ENCODE assay signal across 22 cellular contexts in the genomic region with DNA sequence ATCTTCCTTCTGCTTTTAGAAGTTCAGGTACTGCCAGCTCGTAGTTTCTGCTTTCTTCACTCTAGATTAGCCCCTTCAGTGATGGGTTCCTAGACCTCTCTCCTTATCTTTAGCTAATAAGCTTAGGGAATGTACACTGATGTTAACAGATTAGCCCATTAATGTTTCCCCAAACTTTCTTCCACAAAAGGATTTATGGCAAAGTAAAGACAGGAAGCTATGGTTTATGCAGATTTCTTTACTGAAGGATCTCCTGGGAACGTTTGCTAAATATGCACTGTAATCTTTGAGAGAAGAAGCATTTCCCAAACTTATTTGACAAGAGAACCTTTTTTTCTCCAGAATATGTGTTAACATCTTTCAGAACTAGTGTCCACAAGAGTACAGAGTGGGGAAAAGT. TPM values are rescaled to one million over a fixed set of nuclear protein-coding genes. Genes with fewer than 3 reads are reported as not detected.
A peak's percentile ranks its signal among the peaks of the same experiment; 100 is the strongest.
DNase-seq lines count a peak whose midpoint lies in the region; ATAC-seq and TF ChIP-seq lines count a peak whose summit lies in the region.
"Had no signal": no experiment of that assay in that cellular context is flagged by ENCODE, and none has a peak within 500 bp of the region (broad histone marks: within the 10 kb centered on the region; RNA-seq: fewer than 3 reads in every experiment).

No MANE protein-coding gene starts in this region.

- H3K36me3 ChIP-seq in osteoblast (ENCODE audit: insufficient read depth, low read length): peaks cover 11% of the 10 kb centered on the region

- peaks cover 19% of the 10 kb centered on the region for H3K4me1 ChIP-seq in osteoblast (ENCODE audit: insufficient read depth, low read length)

- no peak overlapping the region for H2AFZ ChIP-seq in osteoblast (ENCODE audit: low read length)

- no peak for ATAC-seq in activated T-cell treated with anti-CD3 and anti-CD28 coated beads, Interleukin-2, amount 50 U/mL, for 72 hours (replicated peaks in 1 of 2)
- no peak for ATAC-seq in HG02973 (IDR thresholded peaks at IDR 0.05; ENCODE audit: unreplicated experiment)
- ATAC-seq: activated CD4-positive, alpha-beta T cell treated with anti-CD3 and anti-CD28 coated beads for 36 hours; gastrocnemius medialis; sciatic nerve had no signal

- H3K9me3 ChIP-seq in osteoblast (ENCODE audit: low read depth, low read length): no peaks in the 10 kb centered on the region
- H3K9me3 ChIP-seq: gastrocnemius medialis, left ventricle myocardium inferior, transverse colon had no signal

- peaks cover 76% of the 10 kb centered on the region for H3K79me2 ChIP-seq in osteoblast (ENCODE audit: insufficient read depth, low read length)

- no peak for TF ChIP-seq CTCF in osteoblast (IDR thresholded peaks at IDR 0.05; ENCODE audit: extremely low read depth, low read depth, low read length)

- H3K27ac Mint-ChIP-seq in activated T-cell treated with anti-CD3 and anti-CD28 coated beads, Interleukin-2, amount 50 U/mL, for 72 hours: peak overlapping the region; percentile 46
- no peak overlapping the region for H3K27ac Mint-ChIP-seq in activated T-cell treated with anti-CD3 and anti-CD28 coated beads, Interleukin-2, amount 50 U/mL, for 24 hours
- H3K27ac Mint-ChIP-seq: activated CD4-positive, alpha-beta T cell treated with anti-CD3 and anti-CD28 coated beads for 36 hours; dendritic cell treated with granulocyte-macrophage colony-stimulating factor and Interleukin-4, amounts not matched to agents 40 ng/mL and 50 ng/mL, for 4 days; stimulated activated naive CD8-positive, alpha-beta T cell treated with anti-CD3 and anti-CD28 coated beads, Interleukin-15, Interleukin-2, amounts not matched to agents 100 ng/mL and 50 ng/mL, for 24 hours had no signal

- no peaks in the 10 kb centered on the region for H3K27me3 ChIP-seq in osteoblast (ENCODE audit: insufficient read depth, low read length)
- H3K27me3 ChIP-seq: gastrocnemius medialis, transverse colon had no signal

- H4K20me1 ChIP-seq in osteoblast (ENCODE audit: insufficient read depth, low read length): peaks cover 15% of the 10 kb centered on the region

- H3K4me2 ChIP-seq in osteoblast (ENCODE audit: insufficient read depth, low read length): peak overlapping the region; percentile 19

- no peaks in the 10 kb centered on the region for H3K9me3 Mint-ChIP-seq in activated T-cell treated with anti-CD3 and anti-CD28 coated beads, Interleukin-2, amount 50 U/mL, for 72 hours
- H3K9me3 Mint-ChIP-seq in activated T-cell treated with anti-CD3 and anti-CD28 coated beads, Interleukin-2, amount 50 U/mL, for 24 hours: no peaks in the 10 kb centered on the region
- H3K9me3 Mint-ChIP-seq: dendritic cell treated with granulocyte-macrophage colony-stimulating factor and Interleukin-4, amounts not matched to agents 40 ng/mL and 50 ng/mL, for 4 days; stimulated activated naive CD8-positive, alpha-beta T cell treated with anti-CD3 and anti-CD28 coated beads, Interleukin-15, Interleukin-2, amounts not matched to agents 100 ng/mL and 50 ng/mL, for 24 hours had no signal

- no peaks in the 10 kb centered on the region for H3K27me3 Mint-ChIP-seq in activated T-cell treated with anti-CD3 and anti-CD28 coated beads, Interleukin-2, amount 50 U/mL, for 72 hours (ENCODE audit: low read depth)
- H3K27me3 Mint-ChIP-seq in activated T-cell treated with anti-CD3 and anti-CD28 coated beads, Interleukin-2, amount 50 U/mL, for 24 hours: no peaks in the 10 kb centered on the region
- H3K27me3 Mint-ChIP-seq: activated CD4-positive, alpha-beta T cell treated with anti-CD3 and anti-CD28 coated beads for 36 hours; dendritic cell treated with granulocyte-macrophage colony-stimulating factor and Interleukin-4, amounts not matched to agents 40 ng/mL and 50 ng/mL, for 4 days; stimulated activated naive CD8-positive, alpha-beta T cell treated with anti-CD3 and anti-CD28 coated beads, Interleukin-15, Interleukin-2, amounts not matched to agents 100 ng/mL and 50 ng/mL, for 24 hours had no signal

- H3K4me1 Mint-ChIP-seq in activated T-cell treated with anti-CD3 and anti-CD28 coated beads, Interleukin-2, amount 50 U/mL, for 72 hours (ENCODE audit: low read depth): peaks cover 34% of the 10 kb centered on the region
- H3K4me1 Mint-ChIP-seq in activated T-cell treated with anti-CD3 and anti-CD28 coated beads, Interleukin-2, amount 50 U/mL, for 24 hours (ENCODE audit: low read depth): peaks cover 42% of the 10 kb centered on the region

- H3K27ac ChIP-seq in cingulate gyrus (ENCODE audit: low read depth, low read length): peak overlapping the region; percentile 8
- H3K27ac ChIP-seq in osteoblast (ENCODE audit: low read depth, low read length): peak overlapping the region; percentile 25
- H3K27ac ChIP-seq: epithelial cell of prostate, left ventricle myocardium inferior, transverse colon had no signal

- DNase-seq in activated T-cell treated with anti-CD3 and anti-CD28 coated beads, Interleukin-2, amount 50 U/mL, for 72 hours: no peak
- no peak for DNase-seq in activated T-cell treated with anti-CD3 and anti-CD28 coated beads, Interleukin-2, amount 50 U/mL, for 24 hours
- DNase-seq in NCI-H82 treated with DMSO at 0.1 percent for 48 hours (lab: John Stamatoyannopoulos, UW; ENCODE audit: unreplicated experiment) (peak; percentile 56), osteoblast (ENCODE audit: insufficient read length, low spot score, missing footprints) (peak; percentile 37), GOT3 (lab: John Stamatoyannopoulos, UW) (no peak), AG08396 (ENCODE audit: low spot score) (no peak)
- DNase-seq: activated CD4-positive, alpha-beta T cell treated with anti-CD3 and anti-CD28 coated beads for 36 hours; activated CD8-positive, alpha-beta memory T cell treated with anti-CD3 and anti-CD28 coated beads, Interleukin-2, amount 50 U/mL, for 4 hours; activated naive CD4-positive, alpha-beta T cell treated with Interleukin-2 at 50 U/mL for 16 hours; DMS53; gastrocnemius medialis; left ventricle myocardium inferior; NCI-H2029; NCI-H510A; occipital lobe; transverse colon had no signal

- H3K36me3 Mint-ChIP-seq in activated T-cell treated with anti-CD3 and anti-CD28 coated beads, Interleukin-2, amount 50 U/mL, for 72 hours (ENCODE audit: insufficient read depth in 2 of 2): peaks cover 2 to 9% of the 10 kb centered on the region in 2 donors
- H3K36me3 Mint-ChIP-seq in activated T-cell treated with anti-CD3 and anti-CD28 coated beads, Interleukin-2, amount 50 U/mL, for 24 hours (ENCODE audit: low read depth): peaks cover 71% of the 10 kb centered on the region

- H3K4me3 Mint-ChIP-seq in activated T-cell treated with anti-CD3 and anti-CD28 coated beads, Interleukin-2, amount 50 U/mL, for 72 hours: no peak overlapping the region
- no peak overlapping the region for H3K4me3 Mint-ChIP-seq in activated T-cell treated with anti-CD3 and anti-CD28 coated beads, Interleukin-2, amount 50 U/mL, for 24 hours
- H3K4me3 Mint-ChIP-seq: activated CD4-positive, alpha-beta T cell treated with anti-CD3 and anti-CD28 coated beads for 36 hours; dendritic cell treated with granulocyte-macrophage colony-stimulating factor and Interleukin-4, amounts not matched to agents 40 ng/mL and 50 ng/mL, for 4 days; stimulated activated naive CD8-positive, alpha-beta T cell treated with anti-CD3 and anti-CD28 coated beads, Interleukin-15, Interleukin-2, amounts not matched to agents 100 ng/mL and 50 ng/mL, for 24 hours had no signal

- no peak overlapping the region for H3K4me3 ChIP-seq in osteoblast (ENCODE audit: insufficient read depth, low read length)
- H3K4me3 ChIP-seq: gastrocnemius medialis, left ventricle myocardium inferior, transverse colon had no signal

RNA-seq across cellular contexts. Expression of a gene that starts 4.2 kb away (rescaled TPM):
- total RNA-seq in activated T-cell treated with anti-CD3 and anti-CD28 coated beads, Interleukin-2, amount 50 U/mL, for 72 hours: 10 to 100 TPM; 25.9 to 27.0 TPM
- 15.6 and 16.8 TPM in 2 replicates for total RNA-seq in osteoblast

RNA-seq across cellular contexts. Expression of a gene that starts 4.3 kb away (rescaled TPM):
- total RNA-seq in activated T-cell treated with anti-CD3 and anti-CD28 coated beads, Interleukin-2, amount 50 U/mL, for 72 hours: 10 to 100 TPM; 43.7 to 50.7 TPM
- 4.3 and 9.4 TPM in 2 replicates for total RNA-seq in osteoblast

RNA-seq across cellular contexts. Expression of a gene that starts 20.3 kb away (rescaled TPM):
- total RNA-seq in activated T-cell treated with anti-CD3 and anti-CD28 coated beads, Interleukin-2, amount 50 U/mL, for 72 hours: 10 to 100 TPM; 90.9 to 91.4 TPM
- total RNA-seq in osteoblast: 37.4 and 42.0 TPM in 2 replicates

Comparison
In these comparisons a context has a peak if more than half of its experiments do, and no peak if none do; other contexts are left out.
1. DNase-seq: peak in NCI-H82 treated with DMSO at 0.1 percent for 48 hours (single experiment) and osteoblast (single experiment); none in activated T-cell treated with anti-CD3 and anti-CD28 coated beads, Interleukin-2, amount 50 U/mL, for 72 hours (0 of 2), activated T-cell treated with anti-CD3 and anti-CD28 coated beads, Interleukin-2, amount 50 U/mL, for 24 hours (single experiment), GOT3 (single experiment) and AG08396 (single experiment).